ENCODE assay signal across 18 cellular contexts in the genomic region with DNA sequence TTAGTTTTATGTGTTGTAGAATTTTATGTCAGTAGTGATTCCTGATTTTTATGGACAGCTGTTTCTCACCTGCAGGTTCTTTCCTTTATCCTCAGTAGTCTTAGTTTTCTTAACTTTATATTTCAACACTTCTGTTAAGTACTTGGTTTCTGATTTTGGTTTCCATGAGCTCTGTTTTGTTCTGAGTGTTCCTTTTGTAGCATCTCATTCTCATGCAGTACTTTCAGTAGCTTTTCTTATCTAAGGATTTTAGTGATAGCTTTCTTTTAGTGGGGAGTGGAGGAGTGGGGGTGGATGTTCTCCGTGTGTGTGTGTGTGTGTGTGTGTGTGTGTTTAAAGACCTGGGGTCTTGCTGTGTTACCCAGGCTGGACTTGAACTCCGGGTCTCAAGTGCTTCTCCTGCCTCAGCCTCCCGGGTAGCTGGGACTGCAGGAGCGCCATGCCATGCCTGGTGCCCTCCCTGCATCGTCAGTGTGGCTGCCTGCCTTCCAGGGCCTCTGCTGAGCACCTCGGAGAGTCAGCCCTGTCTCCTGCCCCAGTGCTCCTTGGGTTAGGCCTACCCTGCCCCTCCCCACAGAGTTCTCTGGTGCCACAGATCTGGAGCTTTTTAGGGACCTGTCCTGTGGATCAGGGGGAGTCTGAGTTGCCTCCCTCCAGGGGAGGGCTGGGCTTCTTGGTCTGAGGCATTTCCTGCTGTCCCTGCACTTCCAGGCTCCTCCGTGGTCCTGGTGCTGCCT. TPM values are rescaled to one million over a fixed set of nuclear protein-coding genes. Genes with fewer than 3 reads are reported as not detected.
DNase-seq lines count a peak whose midpoint lies in the region; ATAC-seq and TF ChIP-seq lines count a peak whose summit lies in the region.
"Had no signal": no experiment of that assay in that cellular context is flagged by ENCODE, and none has a peak within 500 bp of the region (broad histone marks: within the 10 kb centered on the region; RNA-seq: fewer than 3 reads in every experiment).

No MANE protein-coding gene starts in this region.

- peak overlapping the region; percentile 45 to 89 (median 78) for H3K27ac ChIP-seq in heart right ventricle
- H3K27ac ChIP-seq in mesenchymal stem cell (ENCODE audit: low read length, poor library complexity, severe bottlenecking), result no peak overlapping the region
- H3K27ac ChIP-seq: colonic mucosa, epithelial cell of prostate had no signal

- no peak overlapping the region for H2BK120ac ChIP-seq in mesenchymal stem cell (ENCODE audit: low read depth, low read length)

- no peak overlapping the region for H3K23ac ChIP-seq in mesenchymal stem cell (ENCODE audit: low read length in 2 of 2)

- no peak for DNase-seq in heart right ventricle
- no peak for DNase-seq in cardiac septum (ENCODE audit: low spot score)
- DNase-seq in WTC11 (ENCODE audit: low spot score), result no peak
- no peak for DNase-seq in mesenchymal stem cell
- DNase-seq in stimulated activated naive B cell treated with anti-CD40 and anti-IgM and Interleukin-4, amounts not matched to agents 10 μg/mL and 1 μg/mL and 100 μg/mL, for 72 hours, result no peak
- DNase-seq in MCF 10A (ENCODE audit: unreplicated experiment), result no peak
- DNase-seq in NCI-H446 treated with DMSO at 0.1 percent for 48 hours (lab: John Stamatoyannopoulos, UW), result no peak
- DNase-seq: activated naive CD4-positive, alpha-beta T cell treated with anti-CD3 and anti-CD28 coated beads, Interleukin-2, amount 50 U/mL, for 16 hours; colonic mucosa; NCI-H1694; NCI-H2227 treated with DMSO at 0.1 percent for 48 hours; SHP77 had no signal

- H3K27me3 ChIP-seq in heart right ventricle, result no peaks in the 10 kb centered on the region
- H3K27me3 ChIP-seq in mesenchymal stem cell (ENCODE audit: control insufficient read depth in 1 of 2, insufficient read depth in 1 of 2, low read length in 2 of 2), result no peaks in the 10 kb centered on the region
- H3K27me3 ChIP-seq: colonic mucosa had no signal

- H3K9me3 ChIP-seq in heart right ventricle, result no peaks in the 10 kb centered on the region
- no peaks in the 10 kb centered on the region for H3K9me3 ChIP-seq in mesenchymal stem cell (ENCODE audit: control insufficient read depth, low read length)
- H3K9me3 ChIP-seq: colonic mucosa had no signal

- intact Hi-C loops in heart right ventricle (cut with DNase I), result loop anchor here in 3 of 10 donors (2.0 to 10.0 kb wide), 4 partner anchors 37 to 61 kb away; no protein-coding TSS in a partner anchor
- intact Hi-C loops in cardiac septum (cut with DNase I), result loop anchor here (2.0 to 10.0 kb wide), 2 partner anchors 27 to 71 kb away; no protein-coding TSS in a partner anchor
- intact Hi-C loops in MCF 10A (cut with micrococcal nuclease), result no loop called here

- H2BK5ac ChIP-seq in mesenchymal stem cell (ENCODE audit: low read depth, low read length, poor library complexity, severe bottlenecking), result no peak overlapping the region

- H3K9ac ChIP-seq in mesenchymal stem cell (ENCODE audit: low read length), result no peak overlapping the region

- H3K4me1 Mint-ChIP-seq in WTC11, result peaks cover 25% of the 10 kb centered on the region
- H3K4me1 Mint-ChIP-seq in stimulated activated naive B cell treated with anti-CD40 and anti-IgM and Interleukin-4, amounts not matched to agents 10 μg/mL and 1 μg/mL and 100 μg/mL, for 72 hours, result peaks cover 15% of the 10 kb centered on the region in 2 donors
- peaks cover 2% of the 10 kb centered on the region for H3K4me1 Mint-ChIP-seq in MCF 10A (ENCODE audit: insufficient read depth, unreplicated experiment)

- WGBS in heart right ventricle, 2 donors, result 65 to 73% methylated on average over 7 of the region's 7 CpGs
- 87% methylated on average over 6 of the region's 7 CpGs for WGBS in mesenchymal stem cell

- H2BK15ac ChIP-seq in mesenchymal stem cell (ENCODE audit: low read depth, poor library complexity, severe bottlenecking), result no peak overlapping the region

- peak in 6 of 8 donors; percentile 6 to 39 (median 14) for ATAC-seq in heart right ventricle
- no peak for ATAC-seq in WTC11
- no peak for ATAC-seq in stimulated activated naive B cell treated with anti-CD40 and anti-IgM and Interleukin-4, amounts not matched to agents 10 μg/mL and 1 μg/mL and 100 μg/mL, for 72 hours (replicated peaks)
- ATAC-seq in GM18861 (IDR thresholded peaks at IDR 0.05; ENCODE audit: unreplicated experiment), result no peak
- ATAC-seq: naive thymus-derived CD8-positive, alpha-beta T cell had no signal

- H3K27me3 Mint-ChIP-seq in WTC11 (ENCODE audit: low read depth) (no peaks in the 10 kb centered on the region), MCF 10A (ENCODE audit: insufficient read depth, unreplicated experiment) (no peaks in the 10 kb centered on the region)
- peaks cover 0 to 1% of the 10 kb centered on the region in 2 donors for H3K27me3 Mint-ChIP-seq in stimulated activated naive B cell treated with anti-CD40 and anti-IgM and Interleukin-4, amounts not matched to agents 10 μg/mL and 1 μg/mL and 100 μg/mL, for 72 hours
- H3K27me3 Mint-ChIP-seq: naive thymus-derived CD8-positive, alpha-beta T cell had no signal

- H3K4me3 ChIP-seq in heart right ventricle, result peak overlapping the region in 2 of 10 donors; percentile 52 to 56
- H3K4me3 ChIP-seq in mesenchymal stem cell (ENCODE audit: insufficient read depth in 1 of 2, low read depth in 1 of 2, low read length in 2 of 2), result no peak overlapping the region
- H3K4me3 ChIP-seq: colonic mucosa had no signal

- H3K36me3 ChIP-seq in heart right ventricle (peaks cover 0 to 4% (median 0%) of the 10 kb centered on the region in 9 donors), mesenchymal stem cell (ENCODE audit: control insufficient read depth in 1 of 2, insufficient read depth in 2 of 2, low read depth in 1 of 2, low read length in 2 of 2) (peaks cover 0 to 27% of the 10 kb centered on the region in 2 experiments)
- H3K36me3 ChIP-seq: colonic mucosa had no signal

- no peak overlapping the region for H3K4ac ChIP-seq in mesenchymal stem cell (ENCODE audit: low read depth in 1 of 2, low read length in 2 of 2)

- H3K9me3 Mint-ChIP-seq in WTC11 (no peaks in the 10 kb centered on the region), MCF 10A (ENCODE audit: unreplicated experiment) (no peaks in the 10 kb centered on the region)
- no peaks in the 10 kb centered on the region for H3K9me3 Mint-ChIP-seq in stimulated activated naive B cell treated with anti-CD40 and anti-IgM and Interleukin-4, amounts not matched to agents 10 μg/mL and 1 μg/mL and 100 μg/mL, for 72 hours
- H3K9me3 Mint-ChIP-seq: naive thymus-derived CD8-positive, alpha-beta T cell; T-helper 1 cell treated with Interleukin-12 subunit alpha and Interleukin-12 subunit beta and Interleukin-4 antibody, amounts not matched to agents 30 μg/mL and 1 μg/mL, for 36 hours had no signal

- peak overlapping the region in 1 of 2 experiments; percentile 61 for H3K18ac ChIP-seq in mesenchymal stem cell (ENCODE audit: low read depth in 1 of 2, low read length in 2 of 2)

- H3K14ac ChIP-seq in mesenchymal stem cell (ENCODE audit: low read length in 2 of 2), result peak overlapping the region in 1 of 2 experiments; percentile 35

- H3K4me3 Mint-ChIP-seq in WTC11 (no peak overlapping the region), MCF 10A (ENCODE audit: unreplicated experiment) (no peak overlapping the region)
- no peak overlapping the region for H3K4me3 Mint-ChIP-seq in stimulated activated naive B cell treated with anti-CD40 and anti-IgM and Interleukin-4, amounts not matched to agents 10 μg/mL and 1 μg/mL and 100 μg/mL, for 72 hours
- H3K4me3 Mint-ChIP-seq: naive thymus-derived CD8-positive, alpha-beta T cell; T-helper 1 cell treated with Interleukin-12 subunit alpha and Interleukin-12 subunit beta and Interleukin-4 antibody, amounts not matched to agents 30 μg/mL and 1 μg/mL, for 36 hours had no signal

- H4K91ac ChIP-seq in mesenchymal stem cell (ENCODE audit: low read length), result peak overlapping the region; percentile 14

- H2AK5ac ChIP-seq in mesenchymal stem cell (ENCODE audit: low read length, severe bottlenecking), result no peak overlapping the region

- H3K79me1 ChIP-seq in mesenchymal stem cell (replicated peaks; ENCODE audit: low read length, poor library complexity, severe bottlenecking), result peaks cover 8% of the 10 kb centered on the region

- POLR2A ChIA-PET in WTC11 (lab: Charles Lee), result interaction anchor here (0.6 to 0.8 kb wide), 2 partner anchors 19 to 42 kb away, joined by 3 read pairs; no protein-coding TSS in a partner anchor
- POLR2A ChIA-PET in MCF 10A (lab: Yijun Ruan, JAX), result interaction anchor here (0.6 to 2.1 kb wide), 2 partner anchors 31 to 663 kb away, joined by 3 to 9 read pairs; no protein-coding TSS in a partner anchor

- H3K4me2 ChIP-seq in mesenchymal stem cell (ENCODE audit: low read length, poor library complexity, severe bottlenecking), result no peak overlapping the region

- peaks cover 11% of the 10 kb centered on the region for H3K36me3 Mint-ChIP-seq in WTC11
- peaks cover 12 to 26% of the 10 kb centered on the region in 2 donors for H3K36me3 Mint-ChIP-seq in stimulated activated naive B cell treated with anti-CD40 and anti-IgM and Interleukin-4, amounts not matched to agents 10 μg/mL and 1 μg/mL and 100 μg/mL, for 72 hours
- H3K36me3 Mint-ChIP-seq in MCF 10A (ENCODE audit: insufficient read depth, unreplicated experiment), result peaks cover 4% of the 10 kb centered on the region

- CTCF ChIA-PET in WTC11 (lab: Charles Lee), result interaction anchor here (1.1 to 1.6 kb wide), 3 partner anchors 31 to 74 kb away, joined by 4 to 6 read pairs (median 6); no protein-coding TSS in a partner anchor
- CTCF ChIA-PET in MCF 10A (lab: Yijun Ruan, JAX), result interaction anchor here (0.5 kb wide), 1 partner anchor 68 kb away, joined by 3 read pairs; no protein-coding TSS in a partner anchor

- no peak overlapping the region for H2AFZ ChIP-seq in mesenchymal stem cell (ENCODE audit: low read depth, low read length)

- no peak for TF ChIP-seq CTCF in heart right ventricle (IDR thresholded peaks at IDR 0.05)
- TF ChIP-seq CTCF in WTC11 (IDR thresholded peaks at IDR 0.05), result no peak
- TF ChIP-seq CTCF in MCF 10A (IDR thresholded peaks at IDR 0.05; ENCODE audit: unreplicated experiment), result no peak

- BruUV-seq in MCF 10A (replicated peaks; lab: Mats Ljungman, UMichigan), result no TSS peak

- no peak overlapping the region for H4K8ac ChIP-seq in mesenchymal stem cell (ENCODE audit: low read length)

- H2BK12ac ChIP-seq in mesenchymal stem cell (ENCODE audit: low read length in 2 of 2), result peak overlapping the region in 1 of 2 experiments; percentile 29

- H3K27ac Mint-ChIP-seq in WTC11, result peak overlapping the region; percentile 45; the same call in 1 of the 2 replicates
- H3K27ac Mint-ChIP-seq in stimulated activated naive B cell treated with anti-CD40 and anti-IgM and Interleukin-4, amounts not matched to agents 10 μg/mL and 1 μg/mL and 100 μg/mL, for 72 hours, result peak overlapping the region; percentile 65
- H3K27ac Mint-ChIP-seq in MCF 10A (ENCODE audit: low read depth, unreplicated experiment), result no peak overlapping the region
- H3K27ac Mint-ChIP-seq: T-helper 1 cell treated with Interleukin-12 subunit alpha and Interleukin-12 subunit beta and Interleukin-4 antibody, amounts not matched to agents 30 μg/mL and 1 μg/mL, for 36 hours had no signal

- H3K4me1 ChIP-seq in heart right ventricle (peaks cover 0 to 34% (median 8%) of the 10 kb centered on the region in 9 donors), mesenchymal stem cell (ENCODE audit: control insufficient read depth, insufficient read depth, low read depth, low read length) (peaks cover 8% of the 10 kb centered on the region)
- H3K4me1 ChIP-seq: colonic mucosa had no signal

RNA-seq across cellular contexts. Expression of gene ZNF750, which starts 4.2 kb away (rescaled TPM):
- total RNA-seq in heart right ventricle, result under 1 TPM in 3 of 10 donors, not detected in 7; 0.11 to 0.20 (median 0.15) TPM
- polyA plus RNA-seq in heart right ventricle, result under 1 TPM; 0.14 to 0.15 TPM
- not detected for total RNA-seq in cardiac septum
- total RNA-seq in WTC11 (2021), result 0.04 to 0.07 TPM in 2 of 3 replicates, not detected in the other
- polyA plus RNA-seq in mesenchymal stem cell (2013, experiment 1 of 2), result not detected
- not detected for polyA plus RNA-seq in mesenchymal stem cell (2013, experiment 2 of 2)
- 0.14 TPM in 1 of 2 replicates, not detected in the other for total RNA-seq in MCF 10A (2022)
- total RNA-seq: colonic mucosa; frontal cortex; naive thymus-derived CD8-positive, alpha-beta T cell; subcutaneous adipose tissue had no signal
- polyA plus RNA-seq: naive thymus-derived CD8-positive, alpha-beta T cell had no signal

Comparison
In these comparisons a context has a peak if more than half of its experiments do, and no peak if none do; other contexts are left out.
1. ATAC-seq: peak in heart right ventricle (6 of 8); none in WTC11 (single experiment), stimulated activated naive B cell treated with anti-CD40 and anti-IgM and Interleukin-4, amounts not matched to agents 10 μg/mL and 1 μg/mL and 100 μg/mL, for 72 hours (0 of 2) and GM18861 (single experiment).